In genomic region chr11:121463689-121464335, GRCh38 we compare ENCODE assay signal across 9 cellular contexts. TPM values are rescaled to one million over a fixed set of nuclear protein-coding genes. Genes with fewer than 3 reads are reported as not detected.
DNase-seq lines count a peak whose midpoint lies in the region; ATAC-seq and TF ChIP-seq lines count a peak whose summit lies in the region.
"Had no signal": no experiment of that assay in that cellular context is flagged by ENCODE, and none has a peak within 500 bp of the region (broad histone marks: within the 10 kb centered on the region; RNA-seq: fewer than 3 reads in every experiment).

No MANE protein-coding gene starts in this region.

- H3K27ac ChIP-seq in VCaP (peak overlapping the region; percentile 18; the same call in 1 of the 2 replicates), fibroblast of lung (ENCODE audit: insufficient read depth, low read length) (no peak overlapping the region), transverse colon (peak overlapping the region; percentile 79 to 90 (median 84)), A673 (ENCODE audit: low read depth, low read length, poor library complexity, severe bottlenecking) (no peak overlapping the region)

- peak overlapping the region; percentile 58 to 82 for H3K4me3 Mint-ChIP-seq in activated T-cell treated with anti-CD3 and anti-CD28 coated beads, Interleukin-2, amount 50 U/mL, for 72 hours

- H3K27ac Mint-ChIP-seq in activated T-cell treated with anti-CD3 and anti-CD28 coated beads, Interleukin-2, amount 50 U/mL, for 72 hours: peak overlapping the region; percentile 94

- no peaks in the 10 kb centered on the region for H4K20me1 ChIP-seq in fibroblast of lung (ENCODE audit: control insufficient read depth, extremely low read depth, insufficient read depth, low read length)

- H3K27me3 Mint-ChIP-seq in activated T-cell treated with anti-CD3 and anti-CD28 coated beads, Interleukin-2, amount 50 U/mL, for 72 hours (ENCODE audit: low read depth): no peaks in the 10 kb centered on the region

- no peaks in the 10 kb centered on the region for H3K79me2 ChIP-seq in fibroblast of lung (ENCODE audit: control insufficient read depth, insufficient read depth, low read length)

- POLR2A ChIA-PET in A673 (lab: Charles Lee; ENCODE audit: low non-redundant PET): no interaction called here

- ATAC-seq in activated T-cell treated with anti-CD3 and anti-CD28 coated beads, Interleukin-2, amount 50 U/mL, for 72 hours (replicated peaks in 1 of 2): no peak
- no peak for ATAC-seq in HG03460 (IDR thresholded peaks at IDR 0.05; ENCODE audit: unreplicated experiment)

- BruUV-seq in A673 (replicated peaks; lab: Mats Ljungman, UMichigan): no TSS peak

- in situ Hi-C loops in transverse colon (cut with MboI; ENCODE audit: low pct_ligation_motif_present in 1 of 4, low pct_unique_long_range_greater_than_20kb in 1 of 4, low sequenced_read_pairs in 3 of 4): no loop called here

- H3K4me1 ChIP-seq in fibroblast of lung (ENCODE audit: control insufficient read depth, extremely low read depth, insufficient read depth, low read length) (peaks cover 19% of the 10 kb centered on the region), transverse colon (peaks cover 13 to 64% (median 29%) of the 10 kb centered on the region in 4 donors), A673 (ENCODE audit: insufficient read depth, low read length, poor library complexity, severe bottlenecking) (peaks cover 17% of the 10 kb centered on the region)

- H3K27me3 ChIP-seq in fibroblast of lung (ENCODE audit: control insufficient read depth, insufficient read depth, low read length): no peaks in the 10 kb centered on the region
- H3K27me3 ChIP-seq in transverse colon: no peaks in the 10 kb centered on the region
- H3K27me3 ChIP-seq in A673 (replicated peaks; ENCODE audit: insufficient read depth, low read depth, low read length, poor library complexity): no peaks in the 10 kb centered on the region

- TF ChIP-seq POLR2A in transverse colon (IDR thresholded peaks at IDR 0.05): no peak

- CTCF ChIA-PET in A673 (lab: Charles Lee): no interaction called here

- 74 to 80% methylated on average over 2 to 6 of the region's 6 CpGs for WGBS in transverse colon (ENCODE audit: low coverage in 1 of 2), 2 donors

- TF ChIP-seq CTCF in VCaP (conservative IDR thresholded peaks at IDR 0.05) (no peak), fibroblast of lung (conservative IDR thresholded peaks at IDR 0.05 in 1 of 2, IDR thresholded peaks at IDR 0.05 in 1 of 2; ENCODE audit: low read depth in 1 of 2, low read length in 2 of 2) (no peak), transverse colon (IDR thresholded peaks at IDR 0.05) (no peak), A673 (conservative IDR thresholded peaks at IDR 0.05; ENCODE audit: low read depth, low read length) (no peak)

- peak overlapping the region; percentile 62 for H3K4me2 ChIP-seq in fibroblast of lung (ENCODE audit: extremely low read depth, insufficient read depth, low read length)

- H3K4me1 Mint-ChIP-seq in activated T-cell treated with anti-CD3 and anti-CD28 coated beads, Interleukin-2, amount 50 U/mL, for 72 hours (ENCODE audit: low read depth): peaks cover 100% of the 10 kb centered on the region

- H3K9me3 ChIP-seq in fibroblast of lung (ENCODE audit: control insufficient read depth, insufficient read depth, low read depth, low read length) (no peaks in the 10 kb centered on the region), transverse colon (no peaks in the 10 kb centered on the region), A673 (ENCODE audit: low read depth, low read length, poor library complexity, severe bottlenecking) (no peaks in the 10 kb centered on the region)

- no peak overlapping the region for H2AFZ ChIP-seq in fibroblast of lung (ENCODE audit: low read length)

- H3K9me3 Mint-ChIP-seq in activated T-cell treated with anti-CD3 and anti-CD28 coated beads, Interleukin-2, amount 50 U/mL, for 72 hours: no peaks in the 10 kb centered on the region

- no peak for TF ChIP-seq EP300 in transverse colon (IDR thresholded peaks at IDR 0.05; ENCODE audit: low read depth)

- H3K9ac ChIP-seq in fibroblast of lung (ENCODE audit: insufficient read depth, low read length): no peak overlapping the region

- intact Hi-C loops in transverse colon (cut with DNase I; ENCODE audit: low total_unique reads) (no loop called here), A673 (cut with micrococcal nuclease; ENCODE audit: unreplicated experiment) (no loop called here)

- H3K36me3 Mint-ChIP-seq in activated T-cell treated with anti-CD3 and anti-CD28 coated beads, Interleukin-2, amount 50 U/mL, for 72 hours (ENCODE audit: insufficient read depth in 2 of 2): peaks cover 0 to 1% of the 10 kb centered on the region in 2 donors

- H3K36me3 ChIP-seq in fibroblast of lung (ENCODE audit: control insufficient read depth, insufficient read depth, low read length) (no peaks in the 10 kb centered on the region), transverse colon (no peaks in the 10 kb centered on the region), A673 (ENCODE audit: insufficient read depth, low read length, poor library complexity, severe bottlenecking) (no peaks in the 10 kb centered on the region)

- no peak for DNase-seq in activated T-cell treated with anti-CD3 and anti-CD28 coated beads, Interleukin-2, amount 50 U/mL, for 72 hours
- no peak for DNase-seq in activated T-cell treated with anti-CD3 and anti-CD28 coated beads, Interleukin-2, amount 50 U/mL, for 1 hour
- no peak for DNase-seq in fibroblast of lung (ENCODE audit: low read depth in 2 of 2)
- DNase-seq in transverse colon: no peak
- no peak for DNase-seq in A673 (ENCODE audit: low spot score)
- no peak for DNase-seq in foreskin melanocyte
- DNase-seq: OCI-M1 had no signal

- H3K4me3 ChIP-seq in fibroblast of lung (replicated peaks in 1 of 4; ENCODE audit: control extremely low read depth in 1 of 4, insufficient read depth in 1 of 4, low read depth in 3 of 4, low read length in 4 of 4) (no peak overlapping the region), transverse colon (no peak overlapping the region), A673 (ENCODE audit: low read depth, low read length, poor library complexity, severe bottlenecking) (no peak overlapping the region)

RNA-seq across cellular contexts. Expression of gene SORL1, which starts 11.7 kb away (rescaled TPM):
- 10 to 100 TPM; 66.3 to 80.0 TPM for total RNA-seq in activated T-cell treated with anti-CD3 and anti-CD28 coated beads, Interleukin-2, amount 50 U/mL, for 72 hours
- total RNA-seq in fibroblast of lung (3.6 and 10.9 TPM in 2 replicates), transverse colon (100 to 1,000 TPM in 3 of 4 donors, 10 to 100 TPM in 1; 81.6 to 338 (median 129) TPM), A673 (2021) (0.95 and 1.2 TPM in 2 replicates)
- polyA plus RNA-seq in fibroblast of lung: 0.58 and 5.4 TPM in 2 replicates
- polyA plus RNA-seq in fibroblast of lung (2012): 0.38 and 3.3 TPM in 2 replicates
- polyA minus RNA-seq in fibroblast of lung (ENCODE audit: low replicate concordance): 25.9 and 51.8 TPM in 2 replicates

Comparison
In these comparisons a context has a peak if more than half of its experiments do, and no peak if none do; other contexts are left out.
1. H3K27ac ChIP-seq: peak in VCaP (single experiment) and transverse colon (4 of 4); none in fibroblast of lung (single experiment) and A673 (single experiment).